Comparison of ENCODE assay signal across 11 cellular contexts in genomic region chr9:132423503-132423902, GRCh38. TPM values are rescaled to one million over a fixed set of nuclear protein-coding genes. Genes with fewer than 3 reads are reported as not detected.
"Had no signal": no experiment of that assay in that cellular context is flagged by ENCODE, and none has a peak within 500 bp of the region (broad histone marks: within the 10 kb centered on the region; RNA-seq: fewer than 3 reads in every experiment).

No MANE protein-coding gene starts in this region.

- H3K9me3 Mint-ChIP-seq: GM23338, HFFc6 had no signal

- ATAC-seq: HCT116, HepG2 had no signal

- DNase-seq: H7, HFFc6, KG1 had no signal

- H3K27ac ChIP-seq: HL-60 had no signal

- H3K36me3 ChIP-seq: HAP-1 had no signal

- H3K4me1 Mint-ChIP-seq: IgD-negative memory B cell had no signal

- H3K4me3 ChIP-seq: GM23338, HAP-1 had no signal

- FAIRE-seq: HepG2 had no signal

- H3K9me3 ChIP-seq: HAP-1 had no signal

- H3K27ac Mint-ChIP-seq: GM23338, HFFc6, IgD-negative memory B cell had no signal

- H3K4me3 Mint-ChIP-seq: GM23338, HFFc6 had no signal

RNA-seq across cellular contexts. Expression of gene CFAP77, which starts 13.5 kb away (rescaled TPM):
- total RNA-seq: H4, HepG2, HFFc6, HT1080 had no signal
- polyA plus RNA-seq: HepG2, IgD-negative memory B cell had no signal
